Comparison of ENCODE assay signal across 13 cellular contexts in the genomic region with DNA sequence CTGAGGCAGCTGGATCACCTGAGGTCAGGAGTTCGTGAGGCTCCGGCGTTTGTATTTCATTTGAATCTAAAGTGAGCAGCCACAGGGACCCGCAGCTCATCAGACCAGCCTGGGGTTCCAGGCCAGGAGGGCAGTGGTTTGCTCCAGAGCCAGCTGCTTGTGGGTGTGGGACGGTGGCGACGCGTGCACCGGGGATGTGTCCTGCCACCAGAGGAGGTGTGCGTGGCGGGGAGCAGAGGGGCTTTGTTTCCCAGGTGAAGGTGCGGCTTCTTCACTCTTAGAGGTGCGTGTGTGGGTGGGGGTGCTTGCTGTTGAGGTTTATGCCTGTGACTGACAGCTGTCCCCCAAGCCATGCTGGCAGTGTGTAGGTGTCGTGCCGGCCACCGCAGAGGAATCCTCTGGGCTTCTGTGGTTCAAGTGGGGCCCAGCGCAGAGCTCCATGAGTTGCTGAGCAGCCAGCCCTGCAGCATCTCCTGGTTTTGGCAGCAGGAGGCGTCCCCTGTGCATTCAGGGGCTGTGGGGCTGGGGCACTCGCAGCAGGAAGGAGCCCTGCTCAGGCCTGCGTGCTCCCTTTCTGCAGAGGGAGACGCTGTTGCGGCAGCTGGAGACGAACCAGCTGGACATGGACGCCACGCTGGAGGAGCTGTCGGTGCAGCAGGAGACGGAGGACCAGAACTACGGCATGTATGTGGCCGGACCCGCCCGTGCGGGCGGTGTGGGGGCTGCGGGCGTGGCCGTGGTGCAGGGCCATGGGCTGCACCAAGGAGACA.
"Had no signal": no experiment of that assay in that cellular context is flagged by ENCODE, and none has a peak within 500 bp of the region (broad histone marks: within the 10 kb centered on the region; RNA-seq: fewer than 3 reads in every experiment).

No MANE protein-coding gene starts in this region.

- H3K27ac Mint-ChIP-seq: immature natural killer cell, nephron progenitor cell had no signal

- H3K4me3 ChIP-seq: dorsolateral prefrontal cortex, ovary, thyroid gland had no signal

- H3K4me3 Mint-ChIP-seq: activated T-cell treated with anti-CD3 and anti-CD28 coated beads, Interleukin-2, amount 50 U/mL, for 4 hours; immature natural killer cell; nephron progenitor cell had no signal

- H3K36me3 ChIP-seq: ovary had no signal

- H3K4me1 ChIP-seq: thyroid gland had no signal

- DNase-seq: activated CD4-positive, alpha-beta T cell treated with anti-CD3 and anti-CD28 coated beads, Interleukin-2, amount 50 U/mL, for 4 hours; activated CD4-positive, CD25-positive, alpha-beta regulatory T cell treated with anti-CD3 and anti-CD28 coated beads, Interleukin-2, amount 50 U/mL, for 72 hours; activated effector memory CD4-positive, alpha-beta T cell treated with anti-CD3 and anti-CD28 coated beads, Interleukin-2, amount 50 U/mL, for 16 hours; activated T-cell treated with anti-CD3 and anti-CD28 coated beads, Interleukin-2, amount 50 U/mL, for 4 hours; dorsolateral prefrontal cortex; immature natural killer cell; mesenchymal stem cell; nephron progenitor cell; T-helper 9 cell; thyroid gland had no signal

- H3K27ac ChIP-seq: ovary, thyroid gland had no signal

- H3K27me3 ChIP-seq: dorsolateral prefrontal cortex, ovary, thyroid gland had no signal

- ATAC-seq: activated naive CD4-positive, alpha-beta T cell treated with anti-CD3 and anti-CD28 coated beads, Interleukin-2, amount 50 U/mL, for 72 hours; esophagus mucosa had no signal

- H3K9me3 Mint-ChIP-seq: activated naive CD4-positive, alpha-beta T cell treated with anti-CD3 and anti-CD28 coated beads, Interleukin-2, amount 50 U/mL, for 72 hours; activated T-cell treated with anti-CD3 and anti-CD28 coated beads, Interleukin-2, amount 50 U/mL, for 4 hours; immature natural killer cell; nephron progenitor cell had no signal

- H3K9me3 ChIP-seq: ovary, thyroid gland had no signal
